Comparison of ENCODE assay signal across 11 cellular contexts in the genomic region with DNA sequence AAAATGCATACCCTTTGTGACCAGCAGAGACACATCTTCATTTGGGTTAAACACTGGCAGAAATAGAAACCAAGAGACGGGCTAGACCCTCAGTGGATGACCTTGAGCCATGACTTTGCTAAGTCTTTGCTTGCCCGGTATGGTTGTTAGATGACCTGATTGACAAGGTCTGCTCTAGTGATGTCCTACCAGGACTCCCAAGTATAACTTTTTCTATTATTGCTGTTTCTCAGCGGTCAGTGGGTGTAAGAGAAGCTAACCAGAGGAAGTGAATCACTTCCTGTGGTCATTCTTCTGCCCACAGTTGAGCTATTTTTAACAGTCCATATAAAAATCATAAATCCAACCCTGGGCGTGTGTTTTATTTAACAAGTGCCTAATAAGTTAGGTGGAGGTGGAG.
DNase-seq lines count a peak whose midpoint lies in the region; ATAC-seq and TF ChIP-seq lines count a peak whose summit lies in the region.
"Had no signal": no experiment of that assay in that cellular context is flagged by ENCODE, and none has a peak within 500 bp of the region (broad histone marks: within the 10 kb centered on the region; RNA-seq: fewer than 3 reads in every experiment).

No MANE protein-coding gene starts in this region.

- peaks cover 12% of the 10 kb centered on the region for H3F3A ChIP-seq in GM23248 (ENCODE audit: insufficient read depth)

- no peak for ATAC-seq in activated T-cell treated with anti-CD3 and anti-CD28 coated beads, Interleukin-2, amount 50 U/mL, for 4 hours
- ATAC-seq in GM18505 (IDR thresholded peaks at IDR 0.05; ENCODE audit: unreplicated experiment): no peak
- ATAC-seq: activated CD4-positive, alpha-beta T cell treated with anti-CD3 and anti-CD28 coated beads for 36 hours had no signal

- peak; percentile 26 for DNase-seq in BJ (ENCODE audit: low read depth)
- peak; percentile 83 for DNase-seq in GM23248
- DNase-seq in RKO (ENCODE audit: low spot score): peak; percentile 58
- peak; percentile 18 for DNase-seq in glomerular endothelial cell (ENCODE audit: extremely low read depth, low read depth, low spot score)
- no peak for DNase-seq in activated T-cell treated with anti-CD3 and anti-CD28 coated beads, Interleukin-2, amount 50 U/mL, for 4 hours
- DNase-seq in activated naive CD4-positive, alpha-beta T cell treated with anti-CD3 and anti-CD28 coated beads, Interleukin-2, amount 10 ng/mL, durations not matched to agents 7 days and 5 days: no peak
- no peak for DNase-seq in OCI-LY7 (ENCODE audit: low spot score)
- DNase-seq: activated CD4-positive, alpha-beta T cell treated with anti-CD3 and anti-CD28 coated beads for 36 hours; DMS53; right cardiac atrium had no signal

- no peaks in the 10 kb centered on the region for H3K9me3 Mint-ChIP-seq in activated T-cell treated with anti-CD3 and anti-CD28 coated beads, Interleukin-2, amount 50 U/mL, for 4 hours
- H3K9me3 Mint-ChIP-seq in activated naive CD4-positive, alpha-beta T cell treated with anti-CD3 and anti-CD28 coated beads, Interleukin-2, amount 10 ng/mL, durations not matched to agents 7 days and 5 days: no peaks in the 10 kb centered on the region

- 27 to 29% methylated on average over 4 of the region's 4 CpGs for WGBS in GM23248 (ENCODE audit: low coverage in 1 of 2, low lambda C conversion rate in 2 of 2, missing lambda C conversion rate in 2 of 2), 2 experiments

- H3K79me2 ChIP-seq in GM23248 (ENCODE audit: insufficient read depth): no peaks in the 10 kb centered on the region
- H3K79me2 ChIP-seq in OCI-LY7 (ENCODE audit: insufficient read depth, low read depth, low read length): no peaks in the 10 kb centered on the region

- no peaks in the 10 kb centered on the region for H4K20me1 ChIP-seq in GM23248 (ENCODE audit: insufficient read depth)
- H4K20me1 ChIP-seq in OCI-LY7 (ENCODE audit: insufficient read depth, low read length): no peaks in the 10 kb centered on the region

- no peak overlapping the region for H3K4me3 Mint-ChIP-seq in activated T-cell treated with anti-CD3 and anti-CD28 coated beads, Interleukin-2, amount 50 U/mL, for 4 hours
- H3K4me3 Mint-ChIP-seq in activated naive CD4-positive, alpha-beta T cell treated with anti-CD3 and anti-CD28 coated beads, Interleukin-2, amount 10 ng/mL, durations not matched to agents 7 days and 5 days: no peak overlapping the region
- H3K4me3 Mint-ChIP-seq: activated CD4-positive, alpha-beta T cell treated with anti-CD3 and anti-CD28 coated beads for 36 hours had no signal

- H3K36me3 Mint-ChIP-seq in activated T-cell treated with anti-CD3 and anti-CD28 coated beads, Interleukin-2, amount 50 U/mL, for 4 hours (ENCODE audit: insufficient read depth): no peaks in the 10 kb centered on the region
- H3K36me3 Mint-ChIP-seq in activated naive CD4-positive, alpha-beta T cell treated with anti-CD3 and anti-CD28 coated beads, Interleukin-2, amount 10 ng/mL, durations not matched to agents 7 days and 5 days: no peaks in the 10 kb centered on the region

- TF ChIP-seq POLR2A in GM18505 (IDR thresholded peaks at IDR 0.05; ENCODE audit: borderline replicate concordance, extremely low read depth, insufficient read depth, insufficient read length): no peak

- H3K4me3 ChIP-seq in BJ (ENCODE audit: low read depth, low read length) (no peak overlapping the region), GM23248 (peak overlapping the region; percentile 38; the same call in 1 of the 2 replicates), OCI-LY7 (ENCODE audit: low read depth, low read length, poor library complexity, severe bottlenecking) (no peak overlapping the region)

- H3K4me2 ChIP-seq in GM23248 (ENCODE audit: unreplicated experiment): peak overlapping the region; percentile 67
- no peak overlapping the region for H3K4me2 ChIP-seq in OCI-LY7 (ENCODE audit: low read length)

- no peak for TF ChIP-seq CTCF in BJ (IDR thresholded peaks at IDR 0.05; ENCODE audit: insufficient read depth, low read depth, low read length)
- no peak for TF ChIP-seq CTCF in OCI-LY7 (conservative IDR thresholded peaks at IDR 0.05; ENCODE audit: low read length)

- no peak overlapping the region for H3K9ac ChIP-seq in GM23248

- H3K27ac Mint-ChIP-seq in activated naive CD4-positive, alpha-beta T cell treated with anti-CD3 and anti-CD28 coated beads, Interleukin-2, amount 10 ng/mL, durations not matched to agents 7 days and 5 days: no peak overlapping the region
- H3K27ac Mint-ChIP-seq: activated CD4-positive, alpha-beta T cell treated with anti-CD3 and anti-CD28 coated beads for 36 hours had no signal

- H3K27me3 ChIP-seq in BJ (ENCODE audit: control insufficient read depth, insufficient read depth, low read length) (peaks cover 32% of the 10 kb centered on the region), GM23248 (replicated peaks; ENCODE audit: insufficient read depth) (peaks cover 12% of the 10 kb centered on the region)

- POLR2A ChIA-PET in BJ (lab: Charles Lee) (no interaction called here), OCI-LY7 (lab: Charles Lee) (no interaction called here)

- H3K27ac ChIP-seq in GM23248 (peak overlapping the region; percentile 25; the same call in 1 of the 2 replicates), OCI-LY7 (ENCODE audit: low read depth, low read length, poor library complexity, severe bottlenecking) (no peak overlapping the region)

- in situ Hi-C loops in GM23248 (cut with MboI): no loop called here

- H3K9me2 ChIP-seq in GM23248 (ENCODE audit: insufficient read depth) (no peaks in the 10 kb centered on the region), OCI-LY7 (ENCODE audit: insufficient read depth, low read length) (no peaks in the 10 kb centered on the region)

- no TSS peak for BruUV-seq in OCI-LY7 (replicated peaks; lab: Mats Ljungman, UMichigan)

- H3K4me1 ChIP-seq in GM23248 (ENCODE audit: insufficient read depth) (peaks cover 20% of the 10 kb centered on the region), OCI-LY7 (ENCODE audit: insufficient read depth, low read length, poor library complexity, severe bottlenecking) (no peaks in the 10 kb centered on the region)

- H2AFZ ChIP-seq in GM23248: no peak overlapping the region
- no peak overlapping the region for H2AFZ ChIP-seq in OCI-LY7 (ENCODE audit: low read length)

- CTCF ChIA-PET in BJ (lab: Yijun Ruan, JAX) (interaction anchor here (0.6 to 1.4 kb wide), 4 partner anchors 11 to 459 kb away, joined by 3 to 4 read pairs (median 4); no protein-coding TSS in a partner anchor), OCI-LY7 (lab: Charles Lee; ENCODE audit: unreplicated experiment) (no interaction called here)
- CTCF ChIA-PET in activated naive CD4-positive, alpha-beta T cell treated with anti-CD3 and anti-CD28 coated beads, Interleukin-2, amount 10 ng/mL, durations not matched to agents 7 days and 5 days (lab: Charles Lee): no interaction called here

- H3K4me1 Mint-ChIP-seq in activated T-cell treated with anti-CD3 and anti-CD28 coated beads, Interleukin-2, amount 50 U/mL, for 4 hours (ENCODE audit: low read depth): no peaks in the 10 kb centered on the region
- H3K4me1 Mint-ChIP-seq in activated naive CD4-positive, alpha-beta T cell treated with anti-CD3 and anti-CD28 coated beads, Interleukin-2, amount 10 ng/mL, durations not matched to agents 7 days and 5 days: no peaks in the 10 kb centered on the region
- H3K4me1 Mint-ChIP-seq: activated CD4-positive, alpha-beta T cell treated with anti-CD3 and anti-CD28 coated beads for 36 hours had no signal

- H3K9me3 ChIP-seq in GM23248 (ENCODE audit: low read depth) (no peaks in the 10 kb centered on the region), OCI-LY7 (ENCODE audit: low read length) (no peaks in the 10 kb centered on the region)

- peaks cover 16% of the 10 kb centered on the region for H3K27me3 Mint-ChIP-seq in activated T-cell treated with anti-CD3 and anti-CD28 coated beads, Interleukin-2, amount 50 U/mL, for 4 hours (ENCODE audit: low read depth)
- H3K27me3 Mint-ChIP-seq in activated naive CD4-positive, alpha-beta T cell treated with anti-CD3 and anti-CD28 coated beads, Interleukin-2, amount 10 ng/mL, durations not matched to agents 7 days and 5 days: peaks cover 18% of the 10 kb centered on the region

- H3K36me3 ChIP-seq in BJ (ENCODE audit: control insufficient read depth, insufficient read depth, low read length) (no peaks in the 10 kb centered on the region), GM23248 (ENCODE audit: low read depth) (no peaks in the 10 kb centered on the region), OCI-LY7 (ENCODE audit: insufficient read depth, low read length) (no peaks in the 10 kb centered on the region)

- intact Hi-C loops in OCI-LY7 (cut with micrococcal nuclease; ENCODE audit: unreplicated experiment): no loop called here

Comparison
In these comparisons a context has a peak if more than half of its experiments do, and no peak if none do; other contexts are left out.
1. DNase-seq: peak in BJ (single experiment), GM23248 (single experiment), RKO (single experiment) and glomerular endothelial cell (single experiment); none in activated T-cell treated with anti-CD3 and anti-CD28 coated beads, Interleukin-2, amount 50 U/mL, for 4 hours (single experiment), activated naive CD4-positive, alpha-beta T cell treated with anti-CD3 and anti-CD28 coated beads, Interleukin-2, amount 10 ng/mL, durations not matched to agents 7 days and 5 days (single experiment) and OCI-LY7 (single experiment).